8 cellular contexts compared by ENCODE assay signal in the genomic region with DNA sequence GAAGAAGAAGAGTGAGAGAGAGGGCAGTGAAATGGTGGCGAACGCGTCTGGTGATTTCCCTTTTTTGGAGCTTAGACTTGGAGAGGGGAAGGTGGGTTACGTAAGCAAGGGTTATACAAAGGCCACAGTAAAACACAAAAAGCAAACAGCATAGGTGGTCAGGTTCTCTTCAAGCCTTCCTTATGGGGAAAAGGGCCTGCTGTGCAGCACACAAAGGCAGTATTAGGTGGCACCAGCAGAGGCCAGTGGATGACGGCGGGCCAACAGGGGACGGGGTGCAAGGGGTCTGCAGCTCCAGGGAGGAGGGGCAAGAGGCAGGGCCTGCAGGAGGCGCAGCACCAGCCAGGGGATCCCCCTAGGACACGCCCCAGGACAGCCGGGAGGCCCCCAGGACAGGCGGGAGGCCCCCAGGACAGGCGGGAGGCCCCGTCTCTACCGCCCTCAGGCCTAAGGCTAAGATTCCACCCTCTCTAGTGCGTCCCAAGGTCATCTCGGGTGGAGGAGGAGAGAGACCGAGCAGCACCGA. TPM values are rescaled to one million over a fixed set of nuclear protein-coding genes. Genes with fewer than 3 reads are reported as not detected.
DNase-seq lines count a peak whose midpoint lies in the region; ATAC-seq, FAIRE-seq and TF ChIP-seq lines count a peak whose summit lies in the region.

No MANE protein-coding gene starts in this region.

- ATAC-seq in HG02759 (IDR thresholded peaks at IDR 0.05; ENCODE audit: unreplicated experiment) (peak; percentile 52), HG03571 (IDR thresholded peaks at IDR 0.05; ENCODE audit: unreplicated experiment) (no peak)
- ATAC-seq in stimulated activated naive CD8-positive, alpha-beta T cell treated with anti-CD3 and anti-CD28 coated beads, Interleukin-15, Interleukin-2, amounts not matched to agents 100 U/mL and 50 U/mL, for 24 hours: peak; percentile 37

- H3K27ac ChIP-seq in kidney (ENCODE audit: low read depth in 2 of 2, low read length in 2 of 2): peak overlapping the region; percentile 48 to 49

- FAIRE-seq in kidney (lab: Jason Lieb, UNC): no peak

- H3K4me3 ChIP-seq in GM08714 (ENCODE audit: low read length) (peak overlapping the region; percentile 40; the same call in 1 of the 2 replicates), kidney (ENCODE audit: low read length in 2 of 2) (peak overlapping the region; percentile 36 to 58)

- no peaks in the 10 kb centered on the region for H3K9me3 ChIP-seq in kidney (ENCODE audit: control insufficient read depth in 1 of 2, low read length in 2 of 2)

- no peak for TF ChIP-seq CTCF in kidney (IDR thresholded peaks at IDR 0.05; ENCODE audit: borderline replicate concordance, extremely low read depth, insufficient read depth)

- H3K4me1 ChIP-seq in kidney (ENCODE audit: control insufficient read depth in 1 of 2, insufficient read depth in 1 of 2, low read depth in 1 of 2, low read length in 2 of 2): peaks cover 5 to 11% of the 10 kb centered on the region in 2 donors

- H3K9ac ChIP-seq in kidney (ENCODE audit: low read length in 2 of 2): no peak overlapping the region

- intact Hi-C loops in kidney (cut with DNase I): no loop called here

- peak; percentile 46 for DNase-seq in amniotic epithelial cell (ENCODE audit: low read depth)
- no peak for DNase-seq in kidney
- DNase-seq in stimulated activated naive CD8-positive, alpha-beta T cell treated with anti-CD3 and anti-CD28 coated beads, Interleukin-15, Interleukin-2, amounts not matched to agents 100 U/mL and 50 U/mL, for 24 hours: peak; percentile 21
- no peak for DNase-seq in T-helper 1 cell
- no peak for DNase-seq in NCI-H2081 treated with DMSO at 0.1 percent for 48 hours (lab: John Stamatoyannopoulos, UW)

- H3K36me3 ChIP-seq in kidney (ENCODE audit: control insufficient read depth in 1 of 2, insufficient read depth in 2 of 2, low read length in 2 of 2): no peaks in the 10 kb centered on the region

RNA-seq across cellular contexts. Expression of a gene that starts 32.6 kb away (rescaled TPM):
- total RNA-seq in kidney: 50.2 TPM
- 16.0 TPM for polyA plus RNA-seq in kidney (ENCODE audit: insufficient read depth, low read depth, low replicate concordance)

RNA-seq across cellular contexts. Expression of a gene that starts 43.8 kb away (rescaled TPM):
- 4.9 TPM for total RNA-seq in kidney
- 5.2 TPM for polyA plus RNA-seq in kidney (ENCODE audit: insufficient read depth, low read depth, low replicate concordance)

Comparison
In these comparisons a context has a peak if more than half of its experiments do, and no peak if none do; other contexts are left out.
1. DNase-seq: peak in amniotic epithelial cell (single experiment) and stimulated activated naive CD8-positive, alpha-beta T cell treated with anti-CD3 and anti-CD28 coated beads, Interleukin-15, Interleukin-2, amounts not matched to agents 100 U/mL and 50 U/mL, for 24 hours (single experiment); none in kidney (single experiment), T-helper 1 cell (0 of 5) and NCI-H2081 treated with DMSO at 0.1 percent for 48 hours (single experiment).